In the genomic region with DNA sequence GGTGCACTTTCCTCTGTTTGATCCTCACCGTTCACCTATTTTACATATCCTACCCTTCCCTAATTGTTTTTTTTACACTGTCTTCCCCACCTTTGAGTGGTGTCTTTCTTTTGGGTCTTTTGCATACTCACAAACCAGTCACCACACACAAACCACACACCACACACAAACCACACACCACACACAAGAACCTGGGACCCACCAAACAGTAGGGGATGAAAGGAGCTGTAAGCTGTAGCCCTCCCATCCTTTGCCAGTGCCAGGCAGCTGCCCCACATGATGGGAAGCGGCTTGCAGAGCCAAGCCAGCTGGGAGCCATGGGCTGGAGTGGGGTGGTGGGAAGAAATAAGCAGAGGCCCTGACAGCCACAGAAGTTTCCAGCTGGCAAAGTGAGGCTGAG, we compare ENCODE assay signal across 1 cellular context.
TF ChIP-seq lines count a peak whose summit lies in the region.

No MANE protein-coding gene starts in this region.

TF ChIP-seq in H1, 55 proteins besides CTCF, POLR2A, EP300 and RAD21:
- TF ChIP-seq YY1 (IDR thresholded peaks at IDR 0.05; ENCODE audit: low read depth, low read length) (no peak), SRF (IDR thresholded peaks at IDR 0.05; ENCODE audit: low read depth, low read length) (no peak)
